Comparison of ENCODE assay signal across 8 cellular contexts in genomic region chr2:96010320-96011128, GRCh38. TPM values are rescaled to one million over a fixed set of nuclear protein-coding genes. Genes with fewer than 3 reads are reported as not detected.
DNase-seq lines count a peak whose midpoint lies in the region; ATAC-seq and TF ChIP-seq lines count a peak whose summit lies in the region.
"Not testable (repeated sequence)": the region's sequence is repeated elsewhere in the genome, so short reads cannot be mapped to it uniquely, and the experiment has no call there.

No MANE protein-coding gene starts in this region.

- H3K36me3 ChIP-seq in RWPE2 (ENCODE audit: low read depth); fibroblast of lung (ENCODE audit: control insufficient read depth, insufficient read depth, low read length): not testable (repeated sequence)

- ATAC-seq in GM19324 (IDR thresholded peaks at IDR 0.05; ENCODE audit: low FRiP score, unreplicated experiment) (peak; percentile 98), HG03095 (IDR thresholded peaks at IDR 0.05; ENCODE audit: unreplicated experiment) (peak; percentile 95), RWPE2 (ENCODE audit: low read depth) (peak; percentile 93)

- H3K4me3 ChIP-seq in RWPE2 (ENCODE audit: severe bottlenecking): peak overlapping the region; percentile 31
- peak overlapping the region; percentile 0 to 52 (median 12) for H3K4me3 ChIP-seq in fibroblast of lung (replicated peaks in 1 of 4; ENCODE audit: control extremely low read depth in 1 of 4, insufficient read depth in 1 of 4, low read depth in 3 of 4, low read length in 4 of 4)

- not testable (repeated sequence) for H3K4me1 ChIP-seq in RWPE2 (ENCODE audit: insufficient read depth, poor library complexity, severe bottlenecking); fibroblast of lung (ENCODE audit: control insufficient read depth, extremely low read depth, insufficient read depth, low read length)

- not testable (repeated sequence) for H3K9me3 ChIP-seq in RWPE2 (ENCODE audit: severe bottlenecking); fibroblast of lung (ENCODE audit: control insufficient read depth, insufficient read depth, low read depth, low read length)

- H4K20me1 ChIP-seq in fibroblast of lung (ENCODE audit: control insufficient read depth, extremely low read depth, insufficient read depth, low read length): not testable (repeated sequence)

- peak overlapping the region; percentile 81 for H3K4me3 Mint-ChIP-seq in mesothelial cell of epicardium

- H2AFZ ChIP-seq in fibroblast of lung (ENCODE audit: low read length): not testable (repeated sequence)

- H3K27ac Mint-ChIP-seq in mesothelial cell of epicardium: peak overlapping the region; percentile 82

- TF ChIP-seq CTCF in RWPE2 (IDR thresholded peaks at IDR 0.05; ENCODE audit: poor library complexity, severe bottlenecking); fibroblast of lung (conservative IDR thresholded peaks at IDR 0.05 in 1 of 2, IDR thresholded peaks at IDR 0.05 in 1 of 2; ENCODE audit: low read depth in 1 of 2, low read length in 2 of 2); mesothelial cell of epicardium (IDR thresholded peaks at IDR 0.05; ENCODE audit: unreplicated experiment): not testable (repeated sequence)

- peaks cover 32% of the 10 kb centered on the region for H3K27me3 Mint-ChIP-seq in mesothelial cell of epicardium (ENCODE audit: low read depth)

- H3K4me1 Mint-ChIP-seq in mesothelial cell of epicardium: not testable (repeated sequence)

- not testable (repeated sequence) for H3K79me2 ChIP-seq in fibroblast of lung (ENCODE audit: control insufficient read depth, insufficient read depth, low read length)

- DNase-seq in AG20443 (ENCODE audit: low spot score) (peak; percentile 75), RWPE2 (ENCODE audit: low spot score) (peak; percentile 92), activated gamma-delta T cell treated with Interleukin-2 at 50 U/mL for 16 hours (peak; percentile 95), fibroblast of lung (ENCODE audit: low read depth in 2 of 2) (peak; percentile 70 to 77), mesothelial cell of epicardium (ENCODE audit: low spot score in 2 of 2, unreplicated experiment in 2 of 2) (peak; percentile 92 to 97)
- DNase-seq in stimulated activated CD4-positive, alpha-beta T cell treated with anti-CD3 and anti-CD28 coated beads, Interleukin-4, amount 100 ng/mL, for 48 hours (ENCODE audit: low read depth in 2 of 2): peak; percentile 95 to 97

- not testable (repeated sequence) for H3K9me3 Mint-ChIP-seq in mesothelial cell of epicardium

- peak overlapping the region; percentile 51 for H3K4me2 ChIP-seq in fibroblast of lung (ENCODE audit: extremely low read depth, insufficient read depth, low read length)

- not testable (repeated sequence) for H3K36me3 Mint-ChIP-seq in mesothelial cell of epicardium

- H3K27me3 ChIP-seq in RWPE2 (ENCODE audit: insufficient read depth, poor library complexity, severe bottlenecking); fibroblast of lung (ENCODE audit: control insufficient read depth, insufficient read depth, low read length): not testable (repeated sequence)

- H3K9ac ChIP-seq in fibroblast of lung (ENCODE audit: insufficient read depth, low read length): not testable (repeated sequence)

- H3K27ac ChIP-seq in RWPE2 (ENCODE audit: poor library complexity, severe bottlenecking); fibroblast of lung (ENCODE audit: insufficient read depth, low read length): not testable (repeated sequence)

RNA-seq across cellular contexts. Expression of gene ANKRD36C, which starts 18.9 kb away (rescaled TPM):
- total RNA-seq in fibroblast of lung: 31.1 and 32.9 TPM in 2 replicates
- polyA plus RNA-seq in fibroblast of lung: 1.9 and 3.9 TPM in 2 replicates
- polyA plus RNA-seq in fibroblast of lung (2012): 1.3 and 2.7 TPM in 2 replicates
- polyA minus RNA-seq in fibroblast of lung (ENCODE audit: low replicate concordance): 0.94 and 2.4 TPM in 2 replicates
- total RNA-seq in mesothelial cell of epicardium: 61.0 to 69.4 TPM (median 62.5 TPM) in 3 replicates

RNA-seq across cellular contexts. Expression of gene GPAT2, which starts 24.2 kb away (rescaled TPM):
- total RNA-seq in fibroblast of lung (2.8 and 3.9 TPM in 2 replicates), mesothelial cell of epicardium (not detected in 3 replicates)
- 1.1 and 3.5 TPM in 2 replicates for polyA plus RNA-seq in fibroblast of lung
- 1.9 and 7.2 TPM in 2 replicates for polyA plus RNA-seq in fibroblast of lung (2012)
- polyA minus RNA-seq in fibroblast of lung (ENCODE audit: low replicate concordance): 1.8 and 4.8 TPM in 2 replicates
